ENCODE assay signal across 22 cellular contexts in genomic region chr6:131917763-131918649, GRCh38. TPM values are rescaled to one million over a fixed set of nuclear protein-coding genes. Genes with fewer than 3 reads are reported as not detected.
DNase-seq lines count a peak whose midpoint lies in the region; FAIRE-seq and TF ChIP-seq lines count a peak whose summit lies in the region.
"Had no signal": no experiment of that assay in that cellular context is flagged by ENCODE, and none has a peak within 500 bp of the region (broad histone marks: within the 10 kb centered on the region; RNA-seq: fewer than 3 reads in every experiment).

No MANE protein-coding gene starts in this region.

- H3K4me1 ChIP-seq in BLaER1 treated with 17β-estradiol and CSF1 and Interleukin-3, amounts not matched to agents 10 nM and 100 nM, result peaks cover 26 to 37% (median 31%) of the 10 kb centered on the region in 10 experiments
- peaks cover 24% of the 10 kb centered on the region for H3K4me1 ChIP-seq in KMS-11 (ENCODE audit: low read depth, poor library complexity, severe bottlenecking)
- no peaks in the 10 kb centered on the region for H3K4me1 ChIP-seq in kidney (ENCODE audit: control insufficient read depth in 1 of 2, insufficient read depth in 1 of 2, low read depth in 1 of 2, low read length in 2 of 2)
- H3K4me1 ChIP-seq: ascending aorta, left ventricle myocardium inferior, uterus had no signal

- no peak overlapping the region for H2AFZ ChIP-seq in KMS-11 (ENCODE audit: low read depth)

- H3K79me2 ChIP-seq in KMS-11 (ENCODE audit: insufficient read depth, low read depth), result no peaks in the 10 kb centered on the region

- H3K4me2 ChIP-seq in BLaER1 treated with 17β-estradiol and CSF1 and Interleukin-3, amounts not matched to agents 10 nM and 100 nM, result peak overlapping the region; percentile 63 to 89 (median 79)
- peak overlapping the region; percentile 59 for H3K4me2 ChIP-seq in KMS-11

- peaks cover 0 to 27% (median 8%) of the 10 kb centered on the region in 11 experiments; a peak in 11 of 22 replicates for H4K20me1 ChIP-seq in BLaER1 treated with 17β-estradiol and CSF1 and Interleukin-3, amounts not matched to agents 10 nM and 100 nM
- H4K20me1 ChIP-seq in KMS-11 (ENCODE audit: insufficient read depth), result no peaks in the 10 kb centered on the region

- H3K9ac ChIP-seq in BLaER1 treated with 17β-estradiol and CSF1 and Interleukin-3, amounts not matched to agents 10 nM and 100 nM, result no peak overlapping the region
- no peak overlapping the region for H3K9ac ChIP-seq in KMS-11
- H3K9ac ChIP-seq in kidney (ENCODE audit: low read length in 2 of 2), result no peak overlapping the region

- peaks cover 34 to 49% (median 40%) of the 10 kb centered on the region in 11 experiments for H3K9me3 ChIP-seq in BLaER1 treated with 17β-estradiol and CSF1 and Interleukin-3, amounts not matched to agents 10 nM and 100 nM (replicated peaks in 1 of 11)
- H3K9me3 ChIP-seq in kidney (ENCODE audit: control insufficient read depth in 1 of 2, low read length in 2 of 2) (no peaks in the 10 kb centered on the region), MG63 (peaks cover 10% of the 10 kb centered on the region)
- H3K9me3 ChIP-seq: uterus had no signal

- no peaks in the 10 kb centered on the region for H3K36me3 ChIP-seq in BLaER1 treated with 17β-estradiol and CSF1 and Interleukin-3, amounts not matched to agents 10 nM and 100 nM
- H3K36me3 ChIP-seq in KMS-11 (ENCODE audit: insufficient read depth) (no peaks in the 10 kb centered on the region), kidney (ENCODE audit: control insufficient read depth in 1 of 2, insufficient read depth in 2 of 2, low read length in 2 of 2) (no peaks in the 10 kb centered on the region), MG63 (no peaks in the 10 kb centered on the region)
- H3K36me3 ChIP-seq: ascending aorta, heart left ventricle, left ventricle myocardium inferior, uterus had no signal

- DNase-seq in SW480 (ENCODE audit: low spot score), result peak; percentile 43
- peak; percentile 25 for DNase-seq in kidney
- DNase-seq in MG63, result no peak
- no peak for DNase-seq in hippocampal formation (lab: John Stamatoyannopoulos, UW)
- DNase-seq in superior temporal gyrus (ENCODE audit: extremely low spot score), result no peak
- DNase-seq: activated CD4-positive, alpha-beta T cell treated with anti-CD3 and anti-CD28 coated beads, Interleukin-2, amount 10 ng/mL, durations not matched to agents 7 days and 5 days; CD8-positive, alpha-beta T cell; heart left ventricle; left ventricle myocardium inferior; NCI-H2107; nephron progenitor cell; PC-3; posterior cingulate gyrus; SHP77; T-cell; uterus had no signal

- H3K27me3 ChIP-seq in BLaER1 treated with 17β-estradiol and CSF1 and Interleukin-3, amounts not matched to agents 10 nM and 100 nM, result peaks cover 0 to 93% (median 9%) of the 10 kb centered on the region in 11 experiments; a peak in 15 of 22 replicates
- H3K27me3 ChIP-seq in KMS-11 (ENCODE audit: insufficient read depth, low read depth) (no peaks in the 10 kb centered on the region), MG63 (no peaks in the 10 kb centered on the region)
- H3K27me3 ChIP-seq: ascending aorta, uterus had no signal

- H3K4me3 ChIP-seq in BLaER1 treated with 17β-estradiol and CSF1 and Interleukin-3, amounts not matched to agents 10 nM and 100 nM, result no peak overlapping the region; a peak in 1 of 20 replicates
- no peak overlapping the region for H3K4me3 ChIP-seq in KMS-11 (IDR thresholded peaks at IDR 0.05; ENCODE audit: insufficient read depth, low read depth, low read length)
- H3K4me3 ChIP-seq in kidney (ENCODE audit: low read length in 2 of 2), result no peak overlapping the region
- H3K4me3 ChIP-seq in MG63, result no peak overlapping the region
- H3K4me3 ChIP-seq: ascending aorta, heart left ventricle, left ventricle myocardium inferior, uterus had no signal

- H3K27ac ChIP-seq in BLaER1 treated with 17β-estradiol and CSF1 and Interleukin-3, amounts not matched to agents 10 nM and 100 nM, result no peak overlapping the region
- H3K27ac ChIP-seq in KMS-11, result no peak overlapping the region
- no peak overlapping the region for H3K27ac ChIP-seq in kidney (ENCODE audit: low read depth in 2 of 2, low read length in 2 of 2)
- H3K27ac ChIP-seq: ascending aorta, heart left ventricle, left ventricle myocardium inferior, uterus had no signal

- TF ChIP-seq CTCF in KMS-11 (conservative IDR thresholded peaks at IDR 0.05; ENCODE audit: low read depth, low read length), result no peak
- TF ChIP-seq CTCF in kidney (IDR thresholded peaks at IDR 0.05; ENCODE audit: borderline replicate concordance, extremely low read depth, insufficient read depth), result no peak

- FAIRE-seq in kidney (lab: Jason Lieb, UNC), result no peak
- FAIRE-seq: GM12891, HTR-8/SVneo had no signal

- intact Hi-C loops in kidney (cut with DNase I), result loop anchor here (10.0 kb wide), 1 partner anchor 223 kb away; no protein-coding TSS in a partner anchor

RNA-seq across cellular contexts. Expression of gene CCN2, which starts 33.2 kb away (rescaled TPM):
- total RNA-seq in kidney, result 64.1 TPM
- polyA plus RNA-seq in kidney (ENCODE audit: insufficient read depth, low read depth, low replicate concordance), result 248 TPM
- 830 and 953 TPM in 2 replicates for total RNA-seq in MG63 (2014; rRNA removed; shearing (Covaris generic); ENCODE audit: low replicate concordance)
- total RNA-seq: activated CD4-positive, alpha-beta T cell treated with anti-CD3 and anti-CD28 coated beads, Interleukin-2, amount 10 ng/mL, durations not matched to agents 7 days and 5 days; activated naive CD4-positive, alpha-beta T cell treated with anti-CD3 and anti-CD28 coated beads, Interleukin-2, amount 50 U/mL, for 72 hours had no signal

Comparison
In these comparisons a context has a peak if more than half of its experiments do, and no peak if none do; other contexts are left out.
1. DNase-seq: peak in SW480 (single experiment) and kidney (single experiment); none in MG63 (single experiment), hippocampal formation (0 of 2) and superior temporal gyrus (single experiment).
2. RNA of gene CCN2, which starts 33.2 kb away (total RNA-seq): 830 to 953 TPM in MG63; 64.1 TPM in kidney (single experiment); every median in the first group is over 10 times any median in the second.